23 cellular contexts compared by ENCODE assay signal in genomic region chr7:78047800-78048199, GRCh38.
DNase-seq lines count a peak whose midpoint lies in the region; ATAC-seq, FAIRE-seq and TF ChIP-seq lines count a peak whose summit lies in the region.
"Had no signal": no experiment of that assay in that cellular context is flagged by ENCODE, and none has a peak within 500 bp of the region (broad histone marks: within the 10 kb centered on the region; RNA-seq: fewer than 3 reads in every experiment).

No MANE protein-coding gene starts in this region.

- H3K4me3 ChIP-seq in pancreas (no peak overlapping the region), SJCRH30 (no peak overlapping the region), upper lobe of right lung (no peak overlapping the region)
- H3K4me3 ChIP-seq: BLaER1 treated with 17β-estradiol and CSF1 and Interleukin-3, amounts not matched to agents 10 nM and 100 nM; GM23338; HAP-1 had no signal

- H3K27me3 ChIP-seq in pancreas (no peaks in the 10 kb centered on the region), SJCRH30 (no peaks in the 10 kb centered on the region), upper lobe of right lung (no peaks in the 10 kb centered on the region)
- H3K27me3 ChIP-seq: BLaER1 treated with 17β-estradiol and CSF1 and Interleukin-3, amounts not matched to agents 10 nM and 100 nM had no signal

- no peaks in the 10 kb centered on the region for H3K4me1 Mint-ChIP-seq in central memory CD8-positive, alpha-beta T cell
- H3K4me1 Mint-ChIP-seq: B cell; CD14-positive monocyte; CD8-positive, alpha-beta memory T cell had no signal

- no peak for TF ChIP-seq CTCF in pancreas (IDR thresholded peaks at IDR 0.05)
- TF ChIP-seq CTCF in upper lobe of right lung (IDR thresholded peaks at IDR 0.05) = no peak

- H3K27ac Mint-ChIP-seq in central memory CD8-positive, alpha-beta T cell (ENCODE audit: low read depth) = peak overlapping the region; percentile 26
- H3K27ac Mint-ChIP-seq: B cell; CD14-positive monocyte; CD4-positive, alpha-beta T cell; HFFc6 had no signal

- intact Hi-C loops in pancreas (cut with DNase I) = no loop called here
- intact Hi-C loops in upper lobe of right lung (cut with DNase I) = no loop called here

- WGBS in pancreas, 2 donors = 39 to 42% methylated on average over 3 of the region's 3 CpGs

- H3K4me3 Mint-ChIP-seq in central memory CD8-positive, alpha-beta T cell = no peak overlapping the region
- H3K4me3 Mint-ChIP-seq: B cell; CD14-positive monocyte; CD4-positive, alpha-beta T cell; CD8-positive, alpha-beta memory T cell; GM23338; HFFc6 had no signal

- H3K4me1 ChIP-seq in pancreas = peaks cover 0 to 3% (median 0%) of the 10 kb centered on the region in 3 donors
- peaks cover 3% of the 10 kb centered on the region; the same call in 1 of the 2 replicates for H3K4me1 ChIP-seq in SJCRH30
- no peaks in the 10 kb centered on the region for H3K4me1 ChIP-seq in upper lobe of right lung
- H3K4me1 ChIP-seq: HAP-1 had no signal

- ATAC-seq in central memory CD8-positive, alpha-beta T cell (replicated peaks; ENCODE audit: extremely low read depth, poor library complexity, severe bottlenecking) = no peak
- ATAC-seq in pancreas (peak in 3 of 4 donors; percentile 40 to 60 (median 56)), upper lobe of right lung (no peak), HG02852 (IDR thresholded peaks at IDR 0.05; ENCODE audit: unreplicated experiment) (no peak)
- ATAC-seq: GM23338 had no signal

- FAIRE-seq in pancreas (lab: Jason Lieb, UNC) = no peak
- FAIRE-seq: A204.1, GM12891, GM18507 had no signal

- H3K36me3 ChIP-seq in pancreas = no peaks in the 10 kb centered on the region
- H3K36me3 ChIP-seq in SJCRH30 = no peaks in the 10 kb centered on the region; the same call in 1 of the 2 replicates
- H3K36me3 ChIP-seq in upper lobe of right lung = no peaks in the 10 kb centered on the region
- H3K36me3 ChIP-seq: BLaER1 treated with 17β-estradiol and CSF1 and Interleukin-3, amounts not matched to agents 10 nM and 100 nM; HAP-1 had no signal

- DNase-seq in NCI-H82 (lab: John Stamatoyannopoulos, UW) (peak; percentile 41), NCI-H82 treated with DMSO at 0.1 percent for 48 hours (lab: John Stamatoyannopoulos, UW; ENCODE audit: unreplicated experiment) (no peak), pancreas (no peak), NCI-H2081 (lab: John Stamatoyannopoulos, UW) (no peak), SJCRH30 (no peak), upper lobe of right lung (no peak)
- DNase-seq in central memory CD8-positive, alpha-beta T cell (ENCODE audit: low spot score in 2 of 2) = no peak
- DNase-seq: CD4-positive, alpha-beta T cell; CD8-positive, alpha-beta memory T cell; DMS53; DMS79 treated with DMSO at 0.1 percent for 48 hours; GF-D8; HFFc6 had no signal

- no peaks in the 10 kb centered on the region for H3K9me3 ChIP-seq in pancreas
- H3K9me3 ChIP-seq in SJCRH30 (replicated peaks) = no peaks in the 10 kb centered on the region
- no peaks in the 10 kb centered on the region for H3K9me3 ChIP-seq in upper lobe of right lung
- H3K9me3 ChIP-seq: BLaER1 treated with 17β-estradiol and CSF1 and Interleukin-3, amounts not matched to agents 10 nM and 100 nM; HAP-1 had no signal

- H3K9me3 Mint-ChIP-seq in central memory CD8-positive, alpha-beta T cell = no peaks in the 10 kb centered on the region
- H3K9me3 Mint-ChIP-seq: CD4-positive, alpha-beta T cell; CD8-positive, alpha-beta memory T cell; GM23338; HFFc6 had no signal

- H3K27ac ChIP-seq in pancreas (no peak overlapping the region), SJCRH30 (no peak overlapping the region), upper lobe of right lung (no peak overlapping the region)
- H3K27ac ChIP-seq: 22Rv1; BLaER1 treated with 17β-estradiol and CSF1 and Interleukin-3, amounts not matched to agents 10 nM and 100 nM had no signal

- H3K27me3 Mint-ChIP-seq in central memory CD8-positive, alpha-beta T cell = peaks cover 7% of the 10 kb centered on the region

- no peaks in the 10 kb centered on the region for H3K36me3 Mint-ChIP-seq in central memory CD8-positive, alpha-beta T cell (ENCODE audit: insufficient read depth)
- H3K36me3 Mint-ChIP-seq: CD14-positive monocyte; CD8-positive, alpha-beta memory T cell had no signal

Comparison
In these comparisons a context has a peak if more than half of its experiments do, and no peak if none do; other contexts are left out.
1. ATAC-seq: peak in pancreas (3 of 4); none in central memory CD8-positive, alpha-beta T cell (single experiment), upper lobe of right lung (single experiment) and HG02852 (single experiment).